Comparison of ENCODE assay signal across 31 cellular contexts in the genomic region with DNA sequence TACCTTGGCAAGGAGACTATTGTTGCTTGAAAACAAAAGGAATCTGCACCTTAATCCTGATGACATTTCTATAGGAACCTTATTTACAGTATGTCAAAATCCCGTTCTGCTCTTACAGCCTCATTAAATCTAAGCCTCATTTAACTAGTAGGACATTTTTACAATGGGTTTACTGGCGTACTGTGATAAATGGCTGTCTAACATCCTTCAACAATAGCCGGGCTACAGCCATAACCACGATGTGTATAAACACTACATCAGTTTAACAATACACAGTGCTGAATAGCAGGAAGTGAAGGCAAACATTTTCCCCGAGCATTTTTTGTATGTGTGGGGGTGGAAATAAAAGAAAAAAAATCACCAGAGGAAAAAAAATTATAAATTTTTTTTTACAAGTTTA.
A peak's percentile ranks its signal among the peaks of the same experiment; 100 is the strongest.
DNase-seq lines count a peak whose midpoint lies in the region; ATAC-seq and TF ChIP-seq lines count a peak whose summit lies in the region.
"Had no signal": no experiment of that assay in that cellular context is flagged by ENCODE, and none has a peak within 500 bp of the region (broad histone marks: within the 10 kb centered on the region; RNA-seq: fewer than 3 reads in every experiment).

No MANE protein-coding gene starts in this region.

- DNase-seq in DMS53 (lab: John Stamatoyannopoulos, UW), result peak; percentile 10
- DNase-seq in DMS53 treated with DMSO at 0.1 percent for 48 hours (lab: John Stamatoyannopoulos, UW; ENCODE audit: unreplicated experiment), result no peak
- DNase-seq in NCI-H1417 treated with DMSO at 0.1 percent for 48 hours (lab: John Stamatoyannopoulos, UW), result peak; percentile 74
- no peak for DNase-seq in endodermal cell
- DNase-seq in pons (ENCODE audit: low spot score), result peak; percentile 22
- no peak for DNase-seq in NCI-H524 (lab: John Stamatoyannopoulos, UW)
- DNase-seq: activated CD4-positive, alpha-beta T cell treated with anti-CD3 and anti-CD28 coated beads, Interleukin-2, amount 50 U/mL, for 1 hour; CD8-positive, alpha-beta T cell; central memory CD4-positive, alpha-beta T cell; DMS79 treated with DMSO at 0.1 percent for 48 hours; erythroblast; foreskin keratinocyte; islet precursor cell; mammary epithelial cell; NCI-H1694; NCI-H446 treated with DMSO at 0.1 percent for 48 hours; retina; RPMI8226; spleen; stimulated activated CD4-positive, alpha-beta T cell treated with anti-CD3 and anti-CD28 coated beads, Interleukin-4, amount 100 ng/mL, for 24 hours; tibial artery; WERI-Rb-1 had no signal

- peaks cover 28% of the 10 kb centered on the region for H3K4me1 Mint-ChIP-seq in endodermal cell
- H3K4me1 Mint-ChIP-seq: activated T-helper 17 cell treated with anti-CD3 and anti-CD28 coated beads, Interleukin-2, amount 50 U/mL, for 72 hours had no signal

- peaks cover 46% of the 10 kb centered on the region for H3K27me3 Mint-ChIP-seq in endodermal cell (ENCODE audit: insufficient read depth)

- H3K36me3 ChIP-seq in endodermal cell (ENCODE audit: control insufficient read depth, insufficient read depth, low read length), result no peaks in the 10 kb centered on the region
- H3K36me3 ChIP-seq: ascending aorta, spleen, tibial artery had no signal

- peaks cover 12% of the 10 kb centered on the region for H3K4me1 ChIP-seq in endodermal cell (ENCODE audit: control insufficient read depth, insufficient read depth, low read length)
- H3K4me1 ChIP-seq: foreskin keratinocyte had no signal

- H3K9ac ChIP-seq in endodermal cell (ENCODE audit: extremely low read depth, low read length, poor library complexity, severe bottlenecking), result no peak overlapping the region

- WGBS in endodermal cell (ENCODE audit: insufficient coverage in 1 of 2, insufficient read length in 1 of 2), 2 experiments, result 77 to 93% methylated on average over 3 of the region's 5 CpGs

- no peak for TF ChIP-seq CTCF in endodermal cell (conservative IDR thresholded peaks at IDR 0.05)

- H3K4me3 ChIP-seq in endodermal cell (ENCODE audit: low read length), result peak overlapping the region; percentile 27
- H3K4me3 ChIP-seq: ascending aorta, spleen, tibial artery had no signal

- H3K9me3 ChIP-seq in endodermal cell (ENCODE audit: control insufficient read depth, low read length), result peaks cover 19% of the 10 kb centered on the region
- H3K9me3 ChIP-seq: ascending aorta, spleen, tibial artery had no signal

- no peak for ATAC-seq in GM18907 (IDR thresholded peaks at IDR 0.05; ENCODE audit: unreplicated experiment)
- ATAC-seq in HG02588 (IDR thresholded peaks at IDR 0.05; ENCODE audit: unreplicated experiment), result no peak
- ATAC-seq: activated naive CD4-positive, alpha-beta T cell treated with anti-CD3 and anti-CD28 coated beads, Interleukin-2, amount 50 U/mL, for 72 hours; activated T-helper 17 cell treated with anti-CD3 and anti-CD28 coated beads, Interleukin-2, amount 50 U/mL, for 72 hours; CD8-positive, alpha-beta T cell; foreskin keratinocyte; SK-N-SH treated with all-trans-retinoic acid at 6 μM for 48 hours had no signal

- H3K27me3 ChIP-seq in endodermal cell (ENCODE audit: control insufficient read depth, insufficient read depth, low read length, poor library complexity, severe bottlenecking), result peaks cover 16% of the 10 kb centered on the region
- H3K27me3 ChIP-seq: ascending aorta, foreskin keratinocyte, spleen, tibial artery had no signal

- H3K27ac Mint-ChIP-seq in endodermal cell, result no peak overlapping the region
- H3K27ac Mint-ChIP-seq: activated naive CD4-positive, alpha-beta T cell treated with anti-CD3 and anti-CD28 coated beads, Interleukin-2, amount 50 U/mL, for 72 hours; activated T-helper 17 cell treated with anti-CD3 and anti-CD28 coated beads, Interleukin-2, amount 50 U/mL, for 72 hours; CD8-positive, alpha-beta T cell; IgD-negative memory B cell; stimulated activated naive CD8-positive, alpha-beta T cell treated with anti-CD3 and anti-CD28 coated beads, Interleukin-15, Interleukin-2, amounts not matched to agents 100 ng/mL and 50 ng/mL, for 24 hours had no signal

- no peak overlapping the region for H3K27ac ChIP-seq in endodermal cell (ENCODE audit: low read depth, low read length)
- H3K27ac ChIP-seq: 22Rv1, foreskin keratinocyte, spleen, tibial artery, WERI-Rb-1 had no signal

- H3K9me3 Mint-ChIP-seq in endodermal cell, result peaks cover 18% of the 10 kb centered on the region
- H3K9me3 Mint-ChIP-seq: activated naive CD4-positive, alpha-beta T cell treated with anti-CD3 and anti-CD28 coated beads, Interleukin-2, amount 50 U/mL, for 72 hours; activated T-helper 17 cell treated with anti-CD3 and anti-CD28 coated beads, Interleukin-2, amount 50 U/mL, for 72 hours; CD8-positive, alpha-beta T cell; stimulated activated naive CD8-positive, alpha-beta T cell treated with anti-CD3 and anti-CD28 coated beads, Interleukin-15, Interleukin-2, amounts not matched to agents 100 ng/mL and 50 ng/mL, for 24 hours had no signal

- no peak overlapping the region for H3K4me3 Mint-ChIP-seq in endodermal cell
- H3K4me3 Mint-ChIP-seq: activated T-helper 17 cell treated with anti-CD3 and anti-CD28 coated beads, Interleukin-2, amount 50 U/mL, for 72 hours; CD8-positive, alpha-beta T cell; IgD-negative memory B cell; stimulated activated naive CD8-positive, alpha-beta T cell treated with anti-CD3 and anti-CD28 coated beads, Interleukin-15, Interleukin-2, amounts not matched to agents 100 ng/mL and 50 ng/mL, for 24 hours had no signal

- H3K36me3 Mint-ChIP-seq in endodermal cell (ENCODE audit: low read depth), result peaks cover 8% of the 10 kb centered on the region
- H3K36me3 Mint-ChIP-seq: activated naive CD4-positive, alpha-beta T cell treated with anti-CD3 and anti-CD28 coated beads, Interleukin-2, amount 50 U/mL, for 72 hours; CD8-positive, alpha-beta T cell; IgD-negative memory B cell had no signal

Comparison
In these comparisons a context has a peak if more than half of its experiments do, and no peak if none do; other contexts are left out.
1. DNase-seq: peak in DMS53 (single experiment), NCI-H1417 treated with DMSO at 0.1 percent for 48 hours (single experiment) and pons (single experiment); none in DMS53 treated with DMSO at 0.1 percent for 48 hours (single experiment), endodermal cell (single experiment) and NCI-H524 (0 of 2).